Comparison of ENCODE assay signal across 23 cellular contexts in genomic region chr12:116524311-116524710, GRCh38. TPM values are rescaled to one million over a fixed set of nuclear protein-coding genes. Genes with fewer than 3 reads are reported as not detected.
A peak's percentile ranks its signal among the peaks of the same experiment; 100 is the strongest.
DNase-seq lines count a peak whose midpoint lies in the region; FAIRE-seq and TF ChIP-seq lines count a peak whose summit lies in the region.
"Had no signal": no experiment of that assay in that cellular context is flagged by ENCODE, and none has a peak within 500 bp of the region (broad histone marks: within the 10 kb centered on the region; RNA-seq: fewer than 3 reads in every experiment).

No MANE protein-coding gene starts in this region.

- no peaks in the 10 kb centered on the region for H3K79me1 ChIP-seq in mesendoderm (ENCODE audit: low read length)

- DNase-seq in mammary epithelial cell (no peak), breast epithelium (ENCODE audit: low spot score in 2 of 2) (no peak), astrocyte (ENCODE audit: low read depth) (no peak), mesendoderm (peak; percentile 56), NCI-H187 treated with DMSO at 0.1 percent for 48 hours (lab: John Stamatoyannopoulos, UW) (no peak), esophagus squamous epithelium (lab: John Stamatoyannopoulos, UW) (no peak), KBM-7 (no peak), D721Med (ENCODE audit: insufficient read length, low spot score) (no peak)
- DNase-seq: DMS79, KG1, NCI-H1105, NCI-H146, NCI-H2029 treated with DMSO at 0.1 percent for 48 hours, NCI-H345, NCI-H524, NCI-H774, Right ventricle myocardium superior had no signal

- no peaks in the 10 kb centered on the region for H3K27me3 ChIP-seq in mammary epithelial cell (ENCODE audit: insufficient read depth, low read length)
- no peaks in the 10 kb centered on the region for H3K27me3 ChIP-seq in breast epithelium
- no peaks in the 10 kb centered on the region for H3K27me3 ChIP-seq in astrocyte (ENCODE audit: insufficient read depth, low read length)
- H3K27me3 ChIP-seq in mesendoderm (ENCODE audit: insufficient read depth, low read length, poor library complexity), result no peaks in the 10 kb centered on the region
- H3K27me3 ChIP-seq in esophagus squamous epithelium, result no peaks in the 10 kb centered on the region

- H3K9ac ChIP-seq in mammary epithelial cell (ENCODE audit: insufficient read depth, low read length), result no peak overlapping the region
- no peak overlapping the region for H3K9ac ChIP-seq in astrocyte (ENCODE audit: low read length)
- no peak overlapping the region for H3K9ac ChIP-seq in mesendoderm (ENCODE audit: low read length)

- no peak for TF ChIP-seq POLR2A in breast epithelium (IDR thresholded peaks at IDR 0.05)
- TF ChIP-seq POLR2A in esophagus squamous epithelium (IDR thresholded peaks at IDR 0.05), result no peak

- peak overlapping the region; percentile 93 for H3K27ac ChIP-seq in mammary epithelial cell (ENCODE audit: insufficient read depth, low read depth, low read length)
- H3K27ac ChIP-seq in breast epithelium, result peak overlapping the region in 1 of 2 donors; percentile 80
- H3K27ac ChIP-seq in astrocyte (ENCODE audit: low read depth, low read length), result no peak overlapping the region
- H3K27ac ChIP-seq in mesendoderm (ENCODE audit: low read depth, low read length), result no peak overlapping the region
- H3K27ac ChIP-seq in esophagus squamous epithelium, result peak overlapping the region in 1 of 4 donors; percentile 87
- H3K27ac ChIP-seq: 22Rv1 had no signal

- no peak overlapping the region for H4K5ac ChIP-seq in mesendoderm (ENCODE audit: low read length)

- intact Hi-C loops in mammary epithelial cell (cut with micrococcal nuclease) (loop anchor here (2.0 kb wide), 2 partner anchors 70 to 74 kb away; no protein-coding TSS in a partner anchor), breast epithelium (cut with DNase I; ENCODE audit: low total_unique reads) (loop anchor here (10.0 kb wide), 1 partner anchor 70 kb away; no protein-coding TSS in a partner anchor), esophagus squamous epithelium (cut with DNase I) (no loop called here)

- H2BK120ac ChIP-seq in mesendoderm (ENCODE audit: low read depth, low read length), result no peak overlapping the region

- H3K36me3 ChIP-seq in mammary epithelial cell (ENCODE audit: insufficient read depth, low read length) (no peaks in the 10 kb centered on the region), breast epithelium (no peaks in the 10 kb centered on the region), astrocyte (ENCODE audit: insufficient read depth, low read length) (no peaks in the 10 kb centered on the region), mesendoderm (ENCODE audit: control insufficient read depth, insufficient read depth, low read length) (no peaks in the 10 kb centered on the region), esophagus squamous epithelium (no peaks in the 10 kb centered on the region)

- peak overlapping the region; percentile 62 for H3K27ac Mint-ChIP-seq in astrocyte (ENCODE audit: unreplicated experiment)
- H3K27ac Mint-ChIP-seq: CD14-positive monocyte had no signal

- peak overlapping the region; percentile 71 for H3K4ac ChIP-seq in mesendoderm (ENCODE audit: low read depth, low read length)

- H3K18ac ChIP-seq in mesendoderm (ENCODE audit: low read length), result no peak overlapping the region

- peak overlapping the region; percentile 12 for H2AK5ac ChIP-seq in mesendoderm (ENCODE audit: low read length)

- CTCF ChIA-PET in mammary epithelial cell (lab: Charles Lee; ENCODE audit: low non-redundant PET), result interaction anchor here (0.7 to 0.8 kb wide), 2 partner anchors 246 to 293 kb away, joined by 4 to 7 read pairs; no protein-coding TSS in a partner anchor

- H2BK15ac ChIP-seq in mesendoderm (replicated peaks; ENCODE audit: low read depth), result no peak overlapping the region

- 100% methylated on average over 8 of the region's 10 CpGs for WGBS in mammary epithelial cell (ENCODE audit: low coverage, missing lambda C conversion rate)
- no CpG with 5 or more reads among the region's 10 CpGs for WGBS in mesendoderm (ENCODE audit: extremely low coverage, insufficient coverage, low lambda C conversion rate)
- WGBS in esophagus squamous epithelium, 2 donors, result 82 to 84% methylated on average over 10 of the region's 10 CpGs

- no peak overlapping the region for H4K8ac ChIP-seq in mesendoderm (ENCODE audit: low read depth, low read length)

- H3K4me1 Mint-ChIP-seq in astrocyte (ENCODE audit: low read depth, unreplicated experiment), result peaks cover 34% of the 10 kb centered on the region

- H3K4me3 ChIP-seq in mammary epithelial cell (replicated peaks in 1 of 3; ENCODE audit: insufficient read depth in 1 of 3, low read depth in 2 of 3, low read length in 3 of 3) (no peak overlapping the region), breast epithelium (no peak overlapping the region), astrocyte (ENCODE audit: insufficient read depth, low read depth, low read length) (no peak overlapping the region), mesendoderm (ENCODE audit: low read length) (no peak overlapping the region), esophagus squamous epithelium (no peak overlapping the region)

- H3K9me3 Mint-ChIP-seq in astrocyte (ENCODE audit: unreplicated experiment), result no peaks in the 10 kb centered on the region
- H3K9me3 Mint-ChIP-seq: H9 had no signal

- peaks cover 2% of the 10 kb centered on the region for H3K36me3 Mint-ChIP-seq in astrocyte (ENCODE audit: low read depth, unreplicated experiment)
- H3K36me3 Mint-ChIP-seq: CD14-positive monocyte had no signal

- H3K4me1 ChIP-seq in mammary epithelial cell (ENCODE audit: insufficient read depth, low read length), result peaks cover 59% of the 10 kb centered on the region
- peaks cover 4% of the 10 kb centered on the region in 2 donors for H3K4me1 ChIP-seq in breast epithelium
- peaks cover 47% of the 10 kb centered on the region for H3K4me1 ChIP-seq in astrocyte (ENCODE audit: insufficient read depth, low read length)
- H3K4me1 ChIP-seq in mesendoderm (ENCODE audit: control insufficient read depth, low read depth, low read length), result peaks cover 10% of the 10 kb centered on the region
- H3K4me1 ChIP-seq in esophagus squamous epithelium, result peaks cover 11 to 64% (median 41%) of the 10 kb centered on the region in 3 donors

- H2BK5ac ChIP-seq in mesendoderm (ENCODE audit: low read length), result no peak overlapping the region

- H2AFZ ChIP-seq in mammary epithelial cell (ENCODE audit: low read depth, low read length), result no peak overlapping the region
- H2AFZ ChIP-seq in astrocyte (ENCODE audit: low read depth, low read length), result no peak overlapping the region

- H3K9me3 ChIP-seq in mammary epithelial cell (replicated peaks; ENCODE audit: insufficient read depth, low read length) (no peaks in the 10 kb centered on the region), breast epithelium (no peaks in the 10 kb centered on the region), astrocyte (ENCODE audit: insufficient read depth, low read depth, low read length) (no peaks in the 10 kb centered on the region), esophagus squamous epithelium (no peaks in the 10 kb centered on the region)

- H3K4me2 ChIP-seq in mammary epithelial cell (ENCODE audit: insufficient read depth, low read depth, low read length), result peak overlapping the region; percentile 76
- H3K4me2 ChIP-seq in astrocyte (ENCODE audit: low read length), result peak overlapping the region; percentile 85
- H3K4me2 ChIP-seq in mesendoderm (ENCODE audit: low read length), result no peak overlapping the region

- TF ChIP-seq CTCF in mammary epithelial cell (conservative IDR thresholded peaks at IDR 0.05 in 1 of 2, IDR thresholded peaks at IDR 0.05 in 1 of 2; ENCODE audit: extremely low read depth in 1 of 2, insufficient read depth in 1 of 2, low read depth in 1 of 2, low read length in 2 of 2) (no peak), breast epithelium (IDR thresholded peaks at IDR 0.05) (no peak), astrocyte (IDR thresholded peaks at IDR 0.05; ENCODE audit: insufficient read depth, low read depth, low read length) (no peak), esophagus squamous epithelium (IDR thresholded peaks at IDR 0.05) (no peak), D721Med (IDR thresholded peaks at IDR 0.05; ENCODE audit: insufficient read depth, missing control alignments) (no peak)

- peak overlapping the region; percentile 46 for H3K56ac ChIP-seq in mesendoderm (ENCODE audit: low read length)

- peaks cover 32% of the 10 kb centered on the region for H3K79me2 ChIP-seq in mammary epithelial cell (ENCODE audit: insufficient read depth, low read length)
- no peaks in the 10 kb centered on the region for H3K79me2 ChIP-seq in astrocyte (ENCODE audit: insufficient read depth, low read length)
- H3K79me2 ChIP-seq in mesendoderm (ENCODE audit: control insufficient read depth, insufficient read depth, low read length), result no peaks in the 10 kb centered on the region

- dilution Hi-C loops in mammary epithelial cell (cut with HindIII; ENCODE audit: low sequenced_read_pairs), result no loop called here

- H4K20me1 ChIP-seq in mammary epithelial cell (ENCODE audit: insufficient read depth, low read length) (no peaks in the 10 kb centered on the region), astrocyte (ENCODE audit: insufficient read depth, low read length) (no peaks in the 10 kb centered on the region)

- FAIRE-seq in astrocyte (lab: Jason Lieb, UNC) (no peak), D721Med (lab: Jason Lieb, UNC) (no peak)
- FAIRE-seq: HepG2, RCC 7860 had no signal

- H3K4me3 Mint-ChIP-seq in astrocyte (ENCODE audit: unreplicated experiment), result no peak overlapping the region
- H3K4me3 Mint-ChIP-seq: CD14-positive monocyte had no signal

- peaks cover 2% of the 10 kb centered on the region for H3K27me3 Mint-ChIP-seq in astrocyte (ENCODE audit: low read depth, unreplicated experiment)

- no peak overlapping the region for H3K23ac ChIP-seq in mesendoderm (ENCODE audit: low read length)

- in situ Hi-C loops in mammary epithelial cell (cut with MboI; ENCODE audit: low sequenced_read_pairs in 2 of 2), result no loop called here
- in situ Hi-C loops in KBM-7 (cut with MboI; ENCODE audit: low pct_unique_long_range_greater_than_20kb, low sequenced_read_pairs), result no loop called here

- no TSS peak for BruUV-seq in mammary epithelial cell (replicated peaks; lab: Mats Ljungman, UMichigan)

RNA-seq across cellular contexts. Expression of gene MAP1LC3B2, which starts 34.9 kb away (rescaled TPM):
- total RNA-seq in mammary epithelial cell, result 1 to 10 TPM; 1.5 to 2.9 TPM
- 1.2 TPM for polyA plus RNA-seq in mammary epithelial cell
- polyA minus RNA-seq in mammary epithelial cell, result 5.3 TPM
- total RNA-seq in breast epithelium, result 1 to 10 TPM in 2 of 3 donors, under 1 TPM in 1; 0.98 to 8.5 (median 1.1) TPM
- total RNA-seq in astrocyte, result 5.2 and 5.8 TPM in 2 replicates
- polyA plus RNA-seq in mesendoderm (2013, experiment 1 of 2), result 0.20 TPM
- polyA plus RNA-seq in mesendoderm (2013, experiment 2 of 2), result not detected
- total RNA-seq in esophagus squamous epithelium, result under 1 TPM in 2 of 4 donors, not detected in 2; 0.76 TPM
- total RNA-seq: SK-MEL-5 had no signal
